Comparison of ENCODE assay signal across 8 cellular contexts in genomic region chr6:30213654-30213998, GRCh38. TPM values are rescaled to one million over a fixed set of nuclear protein-coding genes. Genes with fewer than 3 reads are reported as not detected.
DNase-seq lines count a peak whose midpoint lies in the region; ATAC-seq and TF ChIP-seq lines count a peak whose summit lies in the region.

No MANE protein-coding gene starts in this region.

- peak overlapping the region; percentile 95 for H2AFZ ChIP-seq in mammary epithelial cell (ENCODE audit: low read depth, low read length)

- H3K4me1 ChIP-seq in A673 (ENCODE audit: insufficient read depth, low read length, poor library complexity, severe bottlenecking) (peaks cover 20% of the 10 kb centered on the region), mammary epithelial cell (ENCODE audit: insufficient read depth, low read length) (peaks cover 20% of the 10 kb centered on the region), mucosa of rectum (ENCODE audit: control insufficient read depth in 2 of 2, insufficient read depth in 2 of 2, low read length in 2 of 2) (peaks cover 19 to 24% of the 10 kb centered on the region in 2 donors)

- CTCF ChIA-PET in A673 (lab: Charles Lee) (no interaction called here), mammary epithelial cell (lab: Charles Lee; ENCODE audit: low non-redundant PET) (interaction anchor here (0.6 kb wide), 1 partner anchor 326 kb away, joined by 4 read pairs; no protein-coding TSS in a partner anchor)

- H3K4me3 ChIP-seq in A673 (ENCODE audit: low read depth, low read length, poor library complexity, severe bottlenecking) (peak overlapping the region; percentile 74), mammary epithelial cell (replicated peaks in 1 of 3; ENCODE audit: insufficient read depth in 1 of 3, low read depth in 2 of 3, low read length in 3 of 3) (peak overlapping the region; percentile 75 to 94 (median 77)), mucosa of rectum (ENCODE audit: low read length in 2 of 2) (peak overlapping the region; percentile 92 to 94)

- WGBS in mammary epithelial cell (ENCODE audit: low coverage, missing lambda C conversion rate), result 4% methylated on average over 13 of the region's 16 CpGs

- H4K20me1 ChIP-seq in mammary epithelial cell (ENCODE audit: insufficient read depth, low read length), result no peaks in the 10 kb centered on the region

- H3K36me3 ChIP-seq in A673 (ENCODE audit: insufficient read depth, low read length, poor library complexity, severe bottlenecking) (no peaks in the 10 kb centered on the region), mammary epithelial cell (ENCODE audit: insufficient read depth, low read length) (peaks cover 2% of the 10 kb centered on the region), mucosa of rectum (ENCODE audit: control insufficient read depth in 2 of 2, insufficient read depth in 2 of 2, low read length in 2 of 2) (no peaks in the 10 kb centered on the region)

- ATAC-seq in HG03108 (IDR thresholded peaks at IDR 0.05; ENCODE audit: unreplicated experiment), result peak; percentile 8
- ATAC-seq in GM18517 (IDR thresholded peaks at IDR 0.05; ENCODE audit: unreplicated experiment), result no peak

- POLR2A ChIA-PET in A673 (lab: Charles Lee; ENCODE audit: low non-redundant PET), result no interaction called here

- peak overlapping the region; percentile 98 for H3K4me2 ChIP-seq in mammary epithelial cell (ENCODE audit: insufficient read depth, low read depth, low read length)

- H3K79me2 ChIP-seq in mammary epithelial cell (ENCODE audit: insufficient read depth, low read length), result peaks cover 44% of the 10 kb centered on the region

- TF ChIP-seq CTCF in A673 (conservative IDR thresholded peaks at IDR 0.05; ENCODE audit: low read depth, low read length) (no peak), mammary epithelial cell (conservative IDR thresholded peaks at IDR 0.05 in 1 of 2, IDR thresholded peaks at IDR 0.05 in 1 of 2; ENCODE audit: extremely low read depth in 1 of 2, insufficient read depth in 1 of 2, low read depth in 1 of 2, low read length in 2 of 2) (no peak)

- DNase-seq in A673 (ENCODE audit: low spot score) (no peak), mammary epithelial cell (no peak), dedifferentiated amniotic fluid mesenchymal stem cell (ENCODE audit: extremely low spot score) (no peak), midbrain (lab: John Stamatoyannopoulos, UW) (no peak)
- DNase-seq in NK-92 treated with Interleukin-12 subunit alpha and Interleukin-12 subunit beta, amount 100 ng/mL, for 24 hours (lab: John Stamatoyannopoulos, UW), result no peak

- H3K27me3 ChIP-seq in A673 (replicated peaks; ENCODE audit: insufficient read depth, low read depth, low read length, poor library complexity) (no peaks in the 10 kb centered on the region), mammary epithelial cell (ENCODE audit: insufficient read depth, low read length) (no peaks in the 10 kb centered on the region), mucosa of rectum (ENCODE audit: control insufficient read depth in 2 of 2, insufficient read depth in 2 of 2, low read length in 2 of 2) (no peaks in the 10 kb centered on the region)

- H3K9ac ChIP-seq in mammary epithelial cell (ENCODE audit: insufficient read depth, low read length) (peak overlapping the region; percentile 86), mucosa of rectum (ENCODE audit: low read depth in 1 of 2, low read length in 2 of 2) (peak overlapping the region; percentile 99)

- BruUV-seq in A673 (replicated peaks; lab: Mats Ljungman, UMichigan) (no TSS peak), mammary epithelial cell (replicated peaks; lab: Mats Ljungman, UMichigan) (no TSS peak)

- H3K9me3 ChIP-seq in A673 (ENCODE audit: low read depth, low read length, poor library complexity, severe bottlenecking) (no peaks in the 10 kb centered on the region), mammary epithelial cell (replicated peaks; ENCODE audit: insufficient read depth, low read length) (no peaks in the 10 kb centered on the region), mucosa of rectum (ENCODE audit: control insufficient read depth in 2 of 2, low read length in 2 of 2) (no peaks in the 10 kb centered on the region)

- dilution Hi-C loops in mammary epithelial cell (cut with HindIII; ENCODE audit: low sequenced_read_pairs), result no loop called here

- H3K27ac ChIP-seq in A673 (ENCODE audit: low read depth, low read length, poor library complexity, severe bottlenecking) (peak overlapping the region; percentile 82), mammary epithelial cell (ENCODE audit: insufficient read depth, low read depth, low read length) (peak overlapping the region; percentile 94), mucosa of rectum (ENCODE audit: low read depth in 2 of 2, low read length in 2 of 2) (peak overlapping the region; percentile 99 to 100)

- intact Hi-C loops in A673 (cut with micrococcal nuclease; ENCODE audit: unreplicated experiment) (loop anchor here (10.0 kb wide), 1 partner anchor 111 kb away; the partner anchor contains the start of gene TRIM39), mammary epithelial cell (cut with micrococcal nuclease) (loop anchor here (2.0 kb wide), 1 partner anchor 113 kb away; the partner anchor contains the start of gene TRIM39)

- in situ Hi-C loops in mammary epithelial cell (cut with MboI; ENCODE audit: low sequenced_read_pairs in 2 of 2), result no loop called here

RNA-seq across cellular contexts. Expression of gene TRIM26, which starts 0.4 kb away (rescaled TPM):
- total RNA-seq in A673 (2021) (38.6 and 41.3 TPM in 2 replicates), mammary epithelial cell (10 to 100 TPM; 37.8 to 57.3 TPM)
- 37.2 TPM for polyA plus RNA-seq in mammary epithelial cell
- 77.1 TPM for polyA minus RNA-seq in mammary epithelial cell

RNA-seq across cellular contexts. Expression of gene TRIM15, which starts 50.3 kb away (rescaled TPM):
- not detected in 2 replicates for total RNA-seq in A673 (2021)
- total RNA-seq in mammary epithelial cell, result not detected
- 0.02 TPM for polyA plus RNA-seq in mammary epithelial cell
- not detected for polyA minus RNA-seq in mammary epithelial cell

RNA-seq across cellular contexts. Expression of gene TRIM10, which starts 52.6 kb away (rescaled TPM):
- total RNA-seq in A673 (2021) (not detected in 2 replicates), mammary epithelial cell (not detected)
- not detected for polyA plus RNA-seq in mammary epithelial cell
- polyA minus RNA-seq in mammary epithelial cell, result not detected
